ENCODE assay signal across 1 cellular context in the genomic region with DNA sequence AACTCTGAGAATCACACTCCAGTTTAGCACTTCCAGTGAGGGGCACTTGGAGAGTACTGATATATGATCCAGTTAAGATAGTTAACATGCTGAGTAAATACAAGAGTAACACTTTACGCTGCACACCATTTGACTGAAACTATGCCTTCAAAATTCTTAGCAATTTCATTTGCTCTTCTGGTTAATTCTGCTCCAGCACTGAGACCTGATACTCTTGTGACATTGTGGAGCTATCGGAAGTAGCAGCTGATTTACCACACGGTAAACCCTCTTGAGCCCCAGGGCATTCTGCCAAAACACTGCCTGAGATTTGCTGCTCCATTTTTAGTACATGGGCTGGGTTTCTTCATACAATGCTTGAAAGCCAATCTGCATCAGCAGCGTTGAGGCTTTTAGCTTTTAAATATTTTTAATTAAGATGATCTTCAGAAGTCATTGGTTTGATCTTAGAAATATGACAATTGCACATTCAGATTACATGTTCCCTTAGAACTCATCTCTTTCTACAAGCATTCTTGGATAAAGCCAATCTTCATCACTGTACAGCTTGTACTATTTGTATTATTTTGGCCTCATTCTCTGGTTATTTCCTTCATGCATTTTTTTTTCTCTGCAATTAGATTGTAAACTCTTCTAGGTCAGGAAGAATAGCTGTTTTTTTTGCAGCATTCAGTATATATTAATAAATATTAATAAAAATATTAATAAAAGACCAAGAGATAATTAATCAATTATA.
TF ChIP-seq lines count a peak whose summit lies in the region.

No MANE protein-coding gene starts in this region.

TF ChIP-seq in HEK293, 187 proteins besides CTCF, POLR2A, EP300 and RAD21 (continued from another document):
- TF ChIP-seq ZNF785 (tag by site-specific recombination; IDR thresholded peaks at IDR 0.05), result no peak
- TF ChIP-seq ZNF324 (tag by site-specific recombination; IDR thresholded peaks at IDR 0.05), result no peak
- TF ChIP-seq ZNF830 (tag by site-specific recombination; IDR thresholded peaks at IDR 0.05; ENCODE audit: low read depth), result no peak
- no peak for TF ChIP-seq ZNF274 (IDR thresholded peaks at IDR 0.05; ENCODE audit: low read length)
- TF ChIP-seq ZNF274 (tag by site-specific recombination; IDR thresholded peaks at IDR 0.05; ENCODE audit: borderline replicate concordance), result no peak
- TF ChIP-seq, protein P1, sequence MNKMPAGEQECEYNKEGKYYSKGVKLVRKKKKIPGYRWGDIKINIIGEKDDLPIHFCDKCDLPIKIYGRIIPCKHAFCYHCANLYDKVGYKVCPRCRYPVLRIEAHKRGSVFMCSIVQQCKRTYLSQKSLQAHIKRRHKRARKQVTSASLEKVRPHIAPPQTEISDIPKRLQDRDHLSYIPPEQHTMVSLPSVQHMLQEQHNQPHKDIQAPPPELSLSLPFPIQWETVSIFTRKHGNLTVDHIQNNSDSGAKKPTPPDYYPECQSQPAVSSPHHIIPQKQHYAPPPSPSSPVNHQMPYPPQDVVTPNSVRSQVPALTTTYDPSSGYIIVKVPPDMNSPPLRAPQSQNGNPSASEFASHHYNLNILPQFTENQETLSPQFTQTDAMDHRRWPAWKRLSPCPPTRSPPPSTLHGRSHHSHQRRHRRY (tag by site-specific recombination; IDR thresholded peaks at IDR 0.05), result no peak
- no peak for TF ChIP-seq BCL11B (tag by site-specific recombination; IDR thresholded peaks at IDR 0.05; ENCODE audit: low read depth)
- TF ChIP-seq REPIN1 (tag by site-specific recombination; IDR thresholded peaks at IDR 0.05; ENCODE audit: low read depth), result no peak
- TF ChIP-seq, protein P2, sequence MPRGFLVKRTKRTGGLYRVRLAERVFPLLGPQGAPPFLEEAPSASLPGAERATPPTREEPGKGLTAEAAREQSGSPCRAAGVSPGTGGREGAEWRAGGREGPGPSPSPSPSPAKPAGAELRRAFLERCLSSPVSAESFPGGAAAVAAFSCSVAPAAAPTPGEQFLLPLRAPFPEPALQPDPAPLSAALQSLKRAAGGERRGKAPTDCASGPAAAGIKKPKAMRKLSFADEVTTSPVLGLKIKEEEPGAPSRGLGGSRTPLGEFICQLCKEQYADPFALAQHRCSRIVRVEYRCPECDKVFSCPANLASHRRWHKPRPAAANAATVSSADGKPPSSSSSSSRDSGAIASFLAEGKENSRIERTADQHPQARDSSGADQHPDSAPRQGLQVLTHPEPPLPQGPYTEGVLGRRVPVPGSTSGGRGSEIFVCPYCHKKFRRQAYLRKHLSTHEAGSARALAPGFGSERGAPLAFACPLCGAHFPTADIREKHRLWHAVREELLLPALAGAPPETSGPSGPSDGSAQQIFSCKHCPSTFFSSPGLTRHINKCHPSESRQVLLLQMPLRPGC (tag by site-specific recombination; IDR thresholded peaks at IDR 0.05), result peak; percentile 60; the same call in 1 of the 2 replicates
- TF ChIP-seq RBAK (tag by site-specific recombination; IDR thresholded peaks at IDR 0.05), result no peak
- TF ChIP-seq KLF8 (tag by site-specific recombination; IDR thresholded peaks at IDR 0.05), result no peak
- TF ChIP-seq, protein P3, sequence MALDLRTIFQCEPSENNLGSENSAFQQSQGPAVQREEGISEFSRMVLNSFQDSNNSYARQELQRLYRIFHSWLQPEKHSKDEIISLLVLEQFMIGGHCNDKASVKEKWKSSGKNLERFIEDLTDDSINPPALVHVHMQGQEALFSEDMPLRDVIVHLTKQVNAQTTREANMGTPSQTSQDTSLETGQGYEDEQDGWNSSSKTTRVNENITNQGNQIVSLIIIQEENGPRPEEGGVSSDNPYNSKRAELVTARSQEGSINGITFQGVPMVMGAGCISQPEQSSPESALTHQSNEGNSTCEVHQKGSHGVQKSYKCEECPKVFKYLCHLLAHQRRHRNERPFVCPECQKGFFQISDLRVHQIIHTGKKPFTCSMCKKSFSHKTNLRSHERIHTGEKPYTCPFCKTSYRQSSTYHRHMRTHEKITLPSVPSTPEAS (tag by site-specific recombination; IDR thresholded peaks at IDR 0.05), result no peak
- 0 out of 2 replicates have a peak, but pooled peaks have one; percentile 52 for TF ChIP-seq ZNF561 (tag by site-specific recombination; IDR thresholded peaks at IDR 0.05; ENCODE audit: borderline replicate concordance)
- TF ChIP-seq, protein P4, sequence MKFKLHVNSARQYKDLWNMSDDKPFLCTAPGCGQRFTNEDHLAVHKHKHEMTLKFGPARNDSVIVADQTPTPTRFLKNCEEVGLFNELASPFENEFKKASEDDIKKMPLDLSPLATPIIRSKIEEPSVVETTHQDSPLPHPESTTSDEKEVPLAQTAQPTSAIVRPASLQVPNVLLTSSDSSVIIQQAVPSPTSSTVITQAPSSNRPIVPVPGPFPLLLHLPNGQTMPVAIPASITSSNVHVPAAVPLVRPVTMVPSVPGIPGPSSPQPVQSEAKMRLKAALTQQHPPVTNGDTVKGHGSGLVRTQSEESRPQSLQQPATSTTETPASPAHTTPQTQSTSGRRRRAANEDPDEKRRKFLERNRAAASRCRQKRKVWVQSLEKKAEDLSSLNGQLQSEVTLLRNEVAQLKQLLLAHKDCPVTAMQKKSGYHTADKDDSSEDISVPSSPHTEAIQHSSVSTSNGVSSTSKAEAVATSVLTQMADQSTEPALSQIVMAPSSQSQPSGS (tag by site-specific recombination; IDR thresholded peaks at IDR 0.05; ENCODE audit: low read depth), result no peak
- peak; percentile 55 for TF ChIP-seq ZNF600 (tag by site-specific recombination; IDR thresholded peaks at IDR 0.05)
- TF ChIP-seq ZNF510 (tag by site-specific recombination; IDR thresholded peaks at IDR 0.05; ENCODE audit: insufficient replicate concordance), result no peak
- TF ChIP-seq ZNF76 (tag by site-specific recombination; IDR thresholded peaks at IDR 0.05; ENCODE audit: borderline replicate concordance, low read depth), result no peak
- TF ChIP-seq ZNF248 (tag by site-specific recombination; IDR thresholded peaks at IDR 0.05), result no peak
- no peak for TF ChIP-seq SP3 (tag by site-specific recombination; IDR thresholded peaks at IDR 0.05)
- no peak for TF ChIP-seq GLIS2 (tag by site-specific recombination; IDR thresholded peaks at IDR 0.05)
- TF ChIP-seq SALL2 (tag by site-specific recombination; IDR thresholded peaks at IDR 0.05; ENCODE audit: borderline replicate concordance), result no peak
- TF ChIP-seq, protein P5, sequence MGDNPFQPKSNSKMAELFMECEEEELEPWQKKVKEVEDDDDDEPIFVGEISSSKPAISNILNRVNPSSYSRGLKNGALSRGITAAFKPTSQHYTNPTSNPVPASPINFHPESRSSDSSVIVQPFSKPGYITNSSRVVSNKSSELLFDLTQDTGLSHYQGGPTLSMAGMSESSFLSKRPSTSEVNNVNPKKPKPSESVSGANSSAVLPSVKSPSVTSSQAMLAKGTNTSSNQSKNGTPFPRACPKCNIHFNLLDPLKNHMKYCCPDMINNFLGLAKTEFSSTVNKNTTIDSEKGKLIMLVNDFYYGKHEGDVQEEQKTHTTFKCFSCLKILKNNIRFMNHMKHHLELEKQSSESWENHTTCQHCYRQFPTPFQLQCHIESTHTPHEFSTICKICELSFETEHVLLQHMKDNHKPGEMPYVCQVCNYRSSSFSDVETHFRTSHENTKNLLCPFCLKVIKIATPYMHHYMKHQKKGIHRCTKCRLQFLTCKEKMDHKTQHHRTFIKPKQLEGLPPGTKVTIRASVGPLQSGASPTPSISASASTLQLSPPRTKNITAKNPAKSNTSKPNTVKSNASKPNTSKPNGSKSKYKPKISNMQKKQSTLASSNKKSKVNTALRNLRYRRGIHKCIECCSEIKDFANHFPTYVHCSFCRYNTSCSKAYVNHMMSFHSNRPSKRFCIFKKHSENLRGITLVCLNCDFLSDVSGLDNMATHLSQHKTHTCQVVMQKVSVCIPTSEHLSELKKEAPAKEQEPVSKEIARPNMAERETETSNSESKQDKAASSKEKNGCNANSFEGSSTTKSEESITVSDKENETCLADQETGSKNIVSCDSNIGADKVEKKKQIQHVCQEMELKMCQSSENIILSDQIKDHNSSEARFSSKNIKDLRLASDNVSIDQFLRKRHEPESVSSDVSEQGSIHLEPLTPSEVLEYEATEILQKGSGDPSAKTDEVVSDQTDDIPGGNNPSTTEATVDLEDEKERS (tag by site-specific recombination; IDR thresholded peaks at IDR 0.05), result no peak
- TF ChIP-seq HOXC10 (CRISPR knock-in tag; IDR thresholded peaks at IDR 0.05), result no peak
- no peak for TF ChIP-seq IKZF3 (tag by site-specific recombination; IDR thresholded peaks at IDR 0.05)
- TF ChIP-seq, protein P6, sequence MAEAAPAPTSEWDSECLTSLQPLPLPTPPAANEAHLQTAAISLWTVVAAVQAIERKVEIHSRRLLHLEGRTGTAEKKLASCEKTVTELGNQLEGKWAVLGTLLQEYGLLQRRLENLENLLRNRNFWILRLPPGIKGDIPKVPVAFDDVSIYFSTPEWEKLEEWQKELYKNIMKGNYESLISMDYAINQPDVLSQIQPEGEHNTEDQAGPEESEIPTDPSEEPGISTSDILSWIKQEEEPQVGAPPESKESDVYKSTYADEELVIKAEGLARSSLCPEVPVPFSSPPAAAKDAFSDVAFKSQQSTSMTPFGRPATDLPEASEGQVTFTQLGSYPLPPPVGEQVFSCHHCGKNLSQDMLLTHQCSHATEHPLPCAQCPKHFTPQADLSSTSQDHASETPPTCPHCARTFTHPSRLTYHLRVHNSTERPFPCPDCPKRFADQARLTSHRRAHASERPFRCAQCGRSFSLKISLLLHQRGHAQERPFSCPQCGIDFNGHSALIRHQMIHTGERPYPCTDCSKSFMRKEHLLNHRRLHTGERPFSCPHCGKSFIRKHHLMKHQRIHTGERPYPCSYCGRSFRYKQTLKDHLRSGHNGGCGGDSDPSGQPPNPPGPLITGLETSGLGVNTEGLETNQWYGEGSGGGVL (tag by site-specific recombination; IDR thresholded peaks at IDR 0.05), result no peak
- TF ChIP-seq SP7 (tag by site-specific recombination; IDR thresholded peaks at IDR 0.05), result peak; percentile 76
- TF ChIP-seq, protein P7, sequence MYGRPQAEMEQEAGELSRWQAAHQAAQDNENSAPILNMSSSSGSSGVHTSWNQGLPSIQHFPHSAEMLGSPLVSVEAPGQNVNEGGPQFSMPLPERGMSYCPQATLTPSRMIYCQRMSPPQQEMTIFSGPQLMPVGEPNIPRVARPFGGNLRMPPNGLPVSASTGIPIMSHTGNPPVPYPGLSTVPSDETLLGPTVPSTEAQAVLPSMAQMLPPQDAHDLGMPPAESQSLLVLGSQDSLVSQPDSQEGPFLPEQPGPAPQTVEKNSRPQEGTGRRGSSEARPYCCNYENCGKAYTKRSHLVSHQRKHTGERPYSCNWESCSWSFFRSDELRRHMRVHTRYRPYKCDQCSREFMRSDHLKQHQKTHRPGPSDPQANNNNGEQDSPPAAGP (tag by site-specific recombination; IDR thresholded peaks at IDR 0.05), result no peak
- TF ChIP-seq, protein P8, sequence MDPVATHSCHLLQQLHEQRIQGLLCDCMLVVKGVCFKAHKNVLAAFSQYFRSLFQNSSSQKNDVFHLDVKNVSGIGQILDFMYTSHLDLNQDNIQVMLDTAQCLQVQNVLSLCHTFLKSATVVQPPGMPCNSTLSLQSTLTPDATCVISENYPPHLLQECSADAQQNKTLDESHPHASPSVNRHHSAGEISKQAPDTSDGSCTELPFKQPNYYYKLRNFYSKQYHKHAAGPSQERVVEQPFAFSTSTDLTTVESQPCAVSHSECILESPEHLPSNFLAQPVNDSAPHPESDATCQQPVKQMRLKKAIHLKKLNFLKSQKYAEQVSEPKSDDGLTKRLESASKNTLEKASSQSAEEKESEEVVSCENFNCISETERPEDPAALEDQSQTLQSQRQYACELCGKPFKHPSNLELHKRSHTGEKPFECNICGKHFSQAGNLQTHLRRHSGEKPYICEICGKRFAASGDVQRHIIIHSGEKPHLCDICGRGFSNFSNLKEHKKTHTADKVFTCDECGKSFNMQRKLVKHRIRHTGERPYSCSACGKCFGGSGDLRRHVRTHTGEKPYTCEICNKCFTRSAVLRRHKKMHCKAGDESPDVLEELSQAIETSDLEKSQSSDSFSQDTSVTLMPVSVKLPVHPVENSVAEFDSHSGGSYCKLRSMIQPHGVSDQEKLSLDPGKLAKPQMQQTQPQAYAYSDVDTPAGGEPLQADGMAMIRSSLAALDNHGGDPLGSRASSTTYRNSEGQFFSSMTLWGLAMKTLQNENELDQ (tag by site-specific recombination; IDR thresholded peaks at IDR 0.05; ENCODE audit: low read depth), result no peak
- TF ChIP-seq ZNF335 (tag by site-specific recombination; conservative IDR thresholded peaks at IDR 0.05), result peak; percentile 42; the same call in 1 of the 2 replicates
- no peak for TF ChIP-seq ZNF138 (tag by site-specific recombination; IDR thresholded peaks at IDR 0.05; ENCODE audit: borderline replicate concordance)
- peak; percentile 88 for TF ChIP-seq GFI1B (tag by site-specific recombination; IDR thresholded peaks at IDR 0.05)
- no peak for TF ChIP-seq ZNF175 (tag by site-specific recombination; IDR thresholded peaks at IDR 0.05)
- no peak for TF ChIP-seq ZNF585B (tag by site-specific recombination; IDR thresholded peaks at IDR 0.05)
- TF ChIP-seq, protein P9, sequence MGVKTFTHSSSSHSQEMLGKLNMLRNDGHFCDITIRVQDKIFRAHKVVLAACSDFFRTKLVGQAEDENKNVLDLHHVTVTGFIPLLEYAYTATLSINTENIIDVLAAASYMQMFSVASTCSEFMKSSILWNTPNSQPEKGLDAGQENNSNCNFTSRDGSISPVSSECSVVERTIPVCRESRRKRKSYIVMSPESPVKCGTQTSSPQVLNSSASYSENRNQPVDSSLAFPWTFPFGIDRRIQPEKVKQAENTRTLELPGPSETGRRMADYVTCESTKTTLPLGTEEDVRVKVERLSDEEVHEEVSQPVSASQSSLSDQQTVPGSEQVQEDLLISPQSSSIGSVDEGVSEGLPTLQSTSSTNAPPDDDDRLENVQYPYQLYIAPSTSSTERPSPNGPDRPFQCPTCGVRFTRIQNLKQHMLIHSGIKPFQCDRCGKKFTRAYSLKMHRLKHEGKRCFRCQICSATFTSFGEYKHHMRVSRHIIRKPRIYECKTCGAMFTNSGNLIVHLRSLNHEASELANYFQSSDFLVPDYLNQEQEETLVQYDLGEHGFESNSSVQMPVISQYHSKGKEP (tag by site-specific recombination; IDR thresholded peaks at IDR 0.05), result peak; percentile 61; the same call in 1 of the 2 replicates
- peak; percentile 90 for TF ChIP-seq TRIM28 (IDR thresholded peaks at IDR 0.05; ENCODE audit: borderline replicate concordance, low read length)
- TF ChIP-seq ZNF140 (tag by site-specific recombination; IDR thresholded peaks at IDR 0.05), result no peak
